31 cellular contexts compared by ENCODE assay signal in genomic region chr12:57381693-57382220, GRCh38. TPM values are rescaled to one million over a fixed set of nuclear protein-coding genes. Genes with fewer than 3 reads are reported as not detected.
A peak's percentile ranks its signal among the peaks of the same experiment; 100 is the strongest.
DNase-seq lines count a peak whose midpoint lies in the region; ATAC-seq, FAIRE-seq and TF ChIP-seq lines count a peak whose summit lies in the region.
"Had no signal": no experiment of that assay in that cellular context is flagged by ENCODE, and none has a peak within 500 bp of the region (broad histone marks: within the 10 kb centered on the region; RNA-seq: fewer than 3 reads in every experiment).

No MANE protein-coding gene starts in this region.

- H3K4me1 ChIP-seq in IMR-90 (ENCODE audit: control insufficient read depth, insufficient read depth, low read length) (peaks cover 4% of the 10 kb centered on the region; the same call in 1 of the 2 replicates), GM12878 (ENCODE audit: control insufficient read depth, insufficient read depth, low read length) (peaks cover 11% of the 10 kb centered on the region), mesenchymal stem cell (ENCODE audit: control insufficient read depth, insufficient read depth, low read depth, low read length) (peaks cover 1% of the 10 kb centered on the region)
- H3K4me1 ChIP-seq: neural progenitor cell, sigmoid colon had no signal

- H3K4me2 ChIP-seq in IMR-90 (ENCODE audit: low read depth, low read length) (no peak overlapping the region), GM12878 (ENCODE audit: control insufficient read depth, insufficient read depth) (no peak overlapping the region), mesenchymal stem cell (ENCODE audit: low read length, poor library complexity, severe bottlenecking) (no peak overlapping the region)
- H3K4me2 ChIP-seq: neural progenitor cell had no signal

- BruUV-seq in IMR-90 (replicated peaks; lab: Mats Ljungman, UMichigan) (no TSS peak), GM12878 (replicated peaks; lab: Mats Ljungman, UMichigan) (no TSS peak)

- H3K4me1 Mint-ChIP-seq in activated CD8-positive, alpha-beta T cell treated with anti-CD3 and anti-CD28 coated beads for 36 hours (ENCODE audit: low read depth) = peaks cover 19% of the 10 kb centered on the region
- no peaks in the 10 kb centered on the region for H3K4me1 Mint-ChIP-seq in activated CD8-positive, alpha-beta T cell treated with anti-CD3 and anti-CD28 coated beads, Interleukin-2, amount 10 ng/mL, durations not matched to agents 7 days and 5 days (ENCODE audit: low read depth)
- H3K4me1 Mint-ChIP-seq: brain had no signal

- H3K79me1 ChIP-seq in IMR-90 (ENCODE audit: low read depth in 1 of 2, low read length in 2 of 2) (peaks cover 9 to 21% of the 10 kb centered on the region in 2 experiments; a peak in 3 of 4 replicates), mesenchymal stem cell (replicated peaks; ENCODE audit: low read length, poor library complexity, severe bottlenecking) (peaks cover 22% of the 10 kb centered on the region)

- H3K79me2 ChIP-seq in GM12878 (ENCODE audit: control insufficient read depth, insufficient read depth, low read length) = no peaks in the 10 kb centered on the region

- dilution Hi-C loops in IMR-90 (cut with HindIII; ENCODE audit: low sequenced_read_pairs, unreplicated experiment) = no loop called here

- peaks cover 14% of the 10 kb centered on the region for H3K36me3 Mint-ChIP-seq in activated CD8-positive, alpha-beta T cell treated with anti-CD3 and anti-CD28 coated beads for 36 hours (ENCODE audit: low read depth)
- H3K36me3 Mint-ChIP-seq in activated CD8-positive, alpha-beta T cell treated with anti-CD3 and anti-CD28 coated beads, Interleukin-2, amount 10 ng/mL, durations not matched to agents 7 days and 5 days (ENCODE audit: low read depth) = peaks cover 21% of the 10 kb centered on the region

- H2AK9ac ChIP-seq in IMR-90 (replicated peaks; ENCODE audit: low read depth, low read length, poor library complexity) = no peak overlapping the region

- H2BK12ac ChIP-seq in mesenchymal stem cell (ENCODE audit: low read length in 2 of 2) = no peak overlapping the region

- peak; percentile 61 for ATAC-seq in activated CD8-positive, alpha-beta T cell treated with anti-CD3 and anti-CD28 coated beads for 36 hours
- ATAC-seq in activated CD8-positive, alpha-beta T cell treated with anti-CD3 and anti-CD28 coated beads, Interleukin-2, amount 10 ng/mL, durations not matched to agents 7 days and 5 days = no peak
- ATAC-seq in IMR-90 (ENCODE audit: low read depth) (peak; percentile 92), GM12878 (peak; percentile 39; the same call in 2 of the 3 replicates), HG03565 (IDR thresholded peaks at IDR 0.05; ENCODE audit: unreplicated experiment) (no peak), left ventricle myocardium superior (no peak)
- ATAC-seq: PC-3 had no signal

- H3K4me3 Mint-ChIP-seq in activated CD8-positive, alpha-beta T cell treated with anti-CD3 and anti-CD28 coated beads for 36 hours = no peak overlapping the region
- H3K4me3 Mint-ChIP-seq in activated CD8-positive, alpha-beta T cell treated with anti-CD3 and anti-CD28 coated beads, Interleukin-2, amount 10 ng/mL, durations not matched to agents 7 days and 5 days = no peak overlapping the region
- H3K4me3 Mint-ChIP-seq: activated T-cell treated with anti-CD3 and anti-CD28 coated beads, Interleukin-2, amount 50 U/mL, for 4 hours; B cell; brain; CD8-positive, alpha-beta memory T cell; endodermal cell; neural progenitor cell had no signal

- no peaks in the 10 kb centered on the region for H3K9me1 ChIP-seq in IMR-90 (ENCODE audit: insufficient read depth, low read length)

- H3K18ac ChIP-seq in IMR-90 (ENCODE audit: low read depth, low read length) (no peak overlapping the region), mesenchymal stem cell (ENCODE audit: low read depth in 1 of 2, low read length in 2 of 2) (no peak overlapping the region)

- H3K23ac ChIP-seq in IMR-90 (ENCODE audit: low read depth, low read length) (no peak overlapping the region), mesenchymal stem cell (ENCODE audit: low read length in 2 of 2) (no peak overlapping the region)

- H2AFZ ChIP-seq in IMR-90 (replicated peaks; ENCODE audit: low read length, poor library complexity) = no peak overlapping the region
- H2AFZ ChIP-seq in GM12878 (ENCODE audit: control insufficient read depth, low read depth, low read length) = no peak overlapping the region
- H2AFZ ChIP-seq in mesenchymal stem cell (ENCODE audit: low read depth, low read length) = no peak overlapping the region
- H2AFZ ChIP-seq: neural progenitor cell had no signal

- peak; percentile 10 for DNase-seq in activated CD8-positive, alpha-beta T cell treated with anti-CD3 and anti-CD28 coated beads for 36 hours
- DNase-seq in activated CD8-positive, alpha-beta T cell treated with anti-CD3 and anti-CD28 coated beads, Interleukin-2, amount 10 ng/mL, durations not matched to agents 7 days and 5 days = no peak
- DNase-seq in IMR-90 (peak; percentile 59), GM12878 (ENCODE audit: low read depth, low spot score) (no peak), mesenchymal stem cell (peak; percentile 63), GM19238 (ENCODE audit: insufficient read length, low spot score) (no peak), left ventricle myocardium superior (no peak)
- DNase-seq: activated CD4-positive, CD25-positive, alpha-beta regulatory T cell treated with anti-CD3 and anti-CD28 coated beads, Interleukin-2, amount 50 U/mL, for 72 hours; activated CD8-positive, alpha-beta memory T cell treated with anti-CD3 and anti-CD28 coated beads for 24 hours; activated T-cell treated with anti-CD3 and anti-CD28 coated beads, Interleukin-2, amount 50 U/mL, for 4 hours; CD8-positive, alpha-beta memory T cell; endodermal cell; esophagus squamous epithelium; GOT3; kidney; NCI-H510A; PC-3; SHP77; sigmoid colon; stomach; SW 1271; tibial artery had no signal

- FAIRE-seq in GM12878 (lab: Jason Lieb, UNC) = no peak
- FAIRE-seq: colon, HTR-8/SVneo, kidney had no signal

- H4K8ac ChIP-seq in IMR-90 (ENCODE audit: low read depth in 2 of 2, low read length in 2 of 2) (peak overlapping the region in 1 of 2 experiments; percentile 40; a peak in 2 of 4 replicates), mesenchymal stem cell (ENCODE audit: low read length) (no peak overlapping the region)

- RAD21 ChIA-PET in GM12878 (lab: Charles Lee; ENCODE audit: unreplicated experiment) = no interaction called here

- H3K9me3 ChIP-seq in IMR-90 (ENCODE audit: control insufficient read depth, insufficient read depth, low read length) (no peaks in the 10 kb centered on the region), GM12878 (replicated peaks; ENCODE audit: control insufficient read depth, insufficient read depth, low read length) (no peaks in the 10 kb centered on the region), mesenchymal stem cell (ENCODE audit: control insufficient read depth, low read length) (no peaks in the 10 kb centered on the region)
- H3K9me3 ChIP-seq: esophagus squamous epithelium, sigmoid colon, stomach, tibial artery had no signal

- no peaks in the 10 kb centered on the region for H3K9me3 Mint-ChIP-seq in activated CD8-positive, alpha-beta T cell treated with anti-CD3 and anti-CD28 coated beads for 36 hours
- H3K9me3 Mint-ChIP-seq in activated CD8-positive, alpha-beta T cell treated with anti-CD3 and anti-CD28 coated beads, Interleukin-2, amount 10 ng/mL, durations not matched to agents 7 days and 5 days (ENCODE audit: insufficient read depth) = no peaks in the 10 kb centered on the region
- H3K9me3 Mint-ChIP-seq: activated T-cell treated with anti-CD3 and anti-CD28 coated beads, Interleukin-2, amount 50 U/mL, for 4 hours; brain; CD8-positive, alpha-beta memory T cell; neural progenitor cell had no signal

- no peak for TF ChIP-seq POLR2A in IMR-90 (IDR thresholded peaks at IDR 0.05; ENCODE audit: low read depth, low read length)
- TF ChIP-seq POLR2A in GM12878 (IDR thresholded peaks at IDR 0.05; ENCODE audit: low read depth, low read length) = no peak

- H3K27me3 ChIP-seq in IMR-90 (ENCODE audit: control insufficient read depth, insufficient read depth, low read length) (no peaks in the 10 kb centered on the region), GM12878 (replicated peaks in 1 of 2; ENCODE audit: control insufficient read depth in 2 of 2, insufficient read depth in 2 of 2, low read length in 1 of 2) (no peaks in the 10 kb centered on the region), mesenchymal stem cell (ENCODE audit: control insufficient read depth in 1 of 2, insufficient read depth in 1 of 2, low read length in 2 of 2) (no peaks in the 10 kb centered on the region)
- H3K27me3 ChIP-seq: esophagus squamous epithelium, neural progenitor cell, sigmoid colon, stomach, tibial artery had no signal

- peak overlapping the region; percentile 42 for H2BK120ac ChIP-seq in IMR-90 (ENCODE audit: low read depth, low read length)
- H2BK120ac ChIP-seq in mesenchymal stem cell (ENCODE audit: low read depth, low read length) = no peak overlapping the region

- H3K27me3 Mint-ChIP-seq in activated CD8-positive, alpha-beta T cell treated with anti-CD3 and anti-CD28 coated beads for 36 hours = no peaks in the 10 kb centered on the region
- no peaks in the 10 kb centered on the region for H3K27me3 Mint-ChIP-seq in activated CD8-positive, alpha-beta T cell treated with anti-CD3 and anti-CD28 coated beads, Interleukin-2, amount 10 ng/mL, durations not matched to agents 7 days and 5 days (ENCODE audit: low read depth)
- H3K27me3 Mint-ChIP-seq: B cell; brain; CD8-positive, alpha-beta memory T cell; progenitor cell of endocrine pancreas had no signal

- CTCF ChIA-PET in activated CD8-positive, alpha-beta T cell treated with anti-CD3 and anti-CD28 coated beads for 36 hours (lab: Charles Lee) = no interaction called here
- CTCF ChIA-PET in activated CD8-positive, alpha-beta T cell treated with anti-CD3 and anti-CD28 coated beads, Interleukin-2, amount 10 ng/mL, durations not matched to agents 7 days and 5 days (lab: Charles Lee) = no interaction called here
- CTCF ChIA-PET in IMR-90 (lab: Yijun Ruan, JAX) (no interaction called here), GM12878 (lab: Yijun Ruan, JAX) (interaction anchor here (0.6 to 0.7 kb wide), 2 partner anchors 19 to 29 kb away, joined by 3 read pairs; no protein-coding TSS in a partner anchor)

- H3K27ac Mint-ChIP-seq in activated CD8-positive, alpha-beta T cell treated with anti-CD3 and anti-CD28 coated beads for 36 hours = peak overlapping the region; percentile 42
- no peak overlapping the region for H3K27ac Mint-ChIP-seq in activated CD8-positive, alpha-beta T cell treated with anti-CD3 and anti-CD28 coated beads, Interleukin-2, amount 10 ng/mL, durations not matched to agents 7 days and 5 days
- H3K27ac Mint-ChIP-seq: B cell, endodermal cell, neural progenitor cell, progenitor cell of endocrine pancreas had no signal

- TF ChIP-seq CTCF in activated CD8-positive, alpha-beta T cell treated with anti-CD3 and anti-CD28 coated beads for 36 hours (IDR thresholded peaks at IDR 0.05) = no peak
- no peak for TF ChIP-seq CTCF in IMR-90 (conservative IDR thresholded peaks at IDR 0.05; ENCODE audit: low read depth, low read length)
- no peak for TF ChIP-seq CTCF in GM12878 (IDR thresholded peaks at IDR 0.05 in 2 of 3, conservative IDR thresholded peaks at IDR 0.05 in 1 of 3; ENCODE audit: control insufficient read depth in 2 of 3, extremely low read depth in 1 of 3, insufficient read depth in 1 of 3, low read depth in 3 of 3, low read length in 3 of 3)

- H2BK15ac ChIP-seq in IMR-90 (ENCODE audit: low read depth, low read length) (peak overlapping the region; percentile 48; the same call in 1 of the 3 replicates), mesenchymal stem cell (ENCODE audit: low read depth, poor library complexity, severe bottlenecking) (no peak overlapping the region)

- POLR2A ChIA-PET in activated CD8-positive, alpha-beta T cell treated with anti-CD3 and anti-CD28 coated beads for 36 hours (lab: Charles Lee) = interaction anchor here (1.2 kb wide), 1 partner anchor 19 kb away, joined by 3 read pairs; no protein-coding TSS in a partner anchor
- POLR2A ChIA-PET in activated CD8-positive, alpha-beta T cell treated with anti-CD3 and anti-CD28 coated beads, Interleukin-2, amount 10 ng/mL, durations not matched to agents 7 days and 5 days (lab: Charles Lee) = no interaction called here
- POLR2A ChIA-PET in IMR-90 (lab: Charles Lee; ENCODE audit: unreplicated experiment) = no interaction called here
- POLR2A ChIA-PET in GM12878 (lab: Charles Lee) = no interaction called here

- SMC1A ChIA-PET in GM12878 (lab: Charles Lee; ENCODE audit: uncharacterized antibody, unreplicated experiment) = interaction anchor here (0.6 kb wide), 2 partner anchors 47 to 67 kb away, joined by 3 to 4 read pairs; no protein-coding TSS in a partner anchor

- no peaks in the 10 kb centered on the region for H4K20me1 ChIP-seq in IMR-90 (ENCODE audit: insufficient read depth, low read length)
- no peaks in the 10 kb centered on the region for H4K20me1 ChIP-seq in GM12878 (ENCODE audit: control insufficient read depth, insufficient read depth)

- H3K27ac ChIP-seq in IMR-90 (ENCODE audit: insufficient read depth, low read length) (no peak overlapping the region), GM12878 (ENCODE audit: control insufficient read depth, insufficient read depth) (no peak overlapping the region), mesenchymal stem cell (ENCODE audit: low read length, poor library complexity, severe bottlenecking) (no peak overlapping the region)
- H3K27ac ChIP-seq: esophagus squamous epithelium, neural progenitor cell, sigmoid colon, stomach, tibial artery had no signal

- no CpG with 5 or more reads among the region's 2 CpGs for WGBS in IMR-90 (ENCODE audit: extremely low coverage in 2 of 2, insufficient read length in 1 of 2), 2 experiments
- 54% methylated on average over 2 of the region's 2 CpGs for WGBS in GM12878 (ENCODE audit: insufficient coverage, insufficient replicate concordance, low lambda C conversion rate, missing lambda C conversion rate)
- 63% methylated on average over 1 of the region's 2 CpGs for WGBS in mesenchymal stem cell

- H2BK5ac ChIP-seq in IMR-90 (ENCODE audit: low read depth, low read length, poor library complexity, severe bottlenecking) (no peak overlapping the region), mesenchymal stem cell (ENCODE audit: low read depth, low read length, poor library complexity, severe bottlenecking) (no peak overlapping the region)

- H4K91ac ChIP-seq in IMR-90 (ENCODE audit: insufficient read depth, low read depth, low read length) (no peak overlapping the region), mesenchymal stem cell (ENCODE audit: low read length) (no peak overlapping the region)

- peak overlapping the region; percentile 40 for H3K4ac ChIP-seq in IMR-90 (ENCODE audit: low read depth, low read length)
- H3K4ac ChIP-seq in mesenchymal stem cell (ENCODE audit: low read depth in 1 of 2, low read length in 2 of 2) = no peak overlapping the region

- no peak overlapping the region for H4K5ac ChIP-seq in IMR-90 (ENCODE audit: low read depth, low read length)

- H3K56ac ChIP-seq in IMR-90 (ENCODE audit: extremely low read depth, insufficient read depth, low read length) = no peak overlapping the region

- in situ Hi-C loops in IMR-90 (cut with MboI; ENCODE audit: low sequenced_read_pairs) = no loop called here
- in situ Hi-C loops in GM12878 (cut with MboI) = no loop called here

- 0 out of 2 replicates have a peak overlapping the region, but pooled peaks have one; percentile 4 for H2AK5ac ChIP-seq in IMR-90 (ENCODE audit: low read depth, low read length)
- H2AK5ac ChIP-seq in mesenchymal stem cell (ENCODE audit: low read length, severe bottlenecking) = no peak overlapping the region

- H3K14ac ChIP-seq in IMR-90 (replicated peaks; ENCODE audit: low read depth, low read length) (peak overlapping the region; percentile 83), mesenchymal stem cell (ENCODE audit: low read length in 2 of 2) (no peak overlapping the region)

- H3K9ac ChIP-seq in IMR-90 (ENCODE audit: low read depth, low read length) (no peak overlapping the region), GM12878 (ENCODE audit: control insufficient read depth, insufficient read depth, low read length) (no peak overlapping the region), mesenchymal stem cell (ENCODE audit: low read length) (no peak overlapping the region)
- H3K9ac ChIP-seq: neural progenitor cell had no signal

- no peak for TF ChIP-seq EP300 in GM12878 (IDR thresholded peaks at IDR 0.05; ENCODE audit: borderline replicate concordance in 1 of 2, control insufficient read depth in 1 of 2, low read depth in 2 of 2, low read length in 2 of 2)

- H3K36me3 ChIP-seq in IMR-90 (ENCODE audit: control insufficient read depth, insufficient read depth, low read length) (peaks cover 4% of the 10 kb centered on the region), GM12878 (ENCODE audit: control insufficient read depth in 2 of 2, insufficient read depth in 2 of 2, low read length in 1 of 2) (no peaks in the 10 kb centered on the region; a peak in 1 of 4 replicates), mesenchymal stem cell (ENCODE audit: control insufficient read depth in 1 of 2, insufficient read depth in 2 of 2, low read depth in 1 of 2, low read length in 2 of 2) (peaks cover 8 to 10% of the 10 kb centered on the region in 2 experiments)
- H3K36me3 ChIP-seq: neural progenitor cell had no signal

- no peak overlapping the region for H3K4me3 ChIP-seq in IMR-90 (ENCODE audit: insufficient read depth, low read depth, low read length)
- no peak overlapping the region for H3K4me3 ChIP-seq in GM12878
- no peak overlapping the region for H3K4me3 ChIP-seq in mesenchymal stem cell (ENCODE audit: insufficient read depth in 1 of 2, low read depth in 1 of 2, low read length in 2 of 2)
- H3K4me3 ChIP-seq: esophagus squamous epithelium, lung, neural progenitor cell, sigmoid colon, stomach, tibial artery had no signal

- TF ChIP-seq RAD21 in IMR-90 (IDR thresholded peaks at IDR 0.05; ENCODE audit: low read length) = no peak
- TF ChIP-seq RAD21 in GM12878 (IDR thresholded peaks at IDR 0.05; ENCODE audit: insufficient read depth, low read depth, low read length) = no peak

- no peak overlapping the region for H2BK20ac ChIP-seq in IMR-90 (ENCODE audit: low read depth, low read length)

- intact Hi-C loops in activated CD8-positive, alpha-beta T cell treated with anti-CD3 and anti-CD28 coated beads for 36 hours (cut with micrococcal nuclease) = no loop called here
- intact Hi-C loops in IMR-90 (cut with micrococcal nuclease) (no loop called here), GM12878 (cut with micrococcal nuclease; ENCODE audit: unreplicated experiment) (no loop called here), left ventricle myocardium superior (cut with micrococcal nuclease) (no loop called here)

RNA-seq across cellular contexts. Expression of gene R3HDM2, which starts 49.1 kb away (rescaled TPM):
- 10 to 100 TPM; 33.2 to 44.0 TPM for total RNA-seq in activated CD8-positive, alpha-beta T cell treated with anti-CD3 and anti-CD28 coated beads for 36 hours
- total RNA-seq in activated CD8-positive, alpha-beta T cell treated with anti-CD3 and anti-CD28 coated beads, Interleukin-2, amount 10 ng/mL, durations not matched to agents 7 days and 5 days = 10 to 100 TPM; 59.0 to 61.7 TPM
- total RNA-seq in IMR-90 (2012; rRNA removed) = 6.1 and 7.5 TPM in 2 replicates
- 28.4 and 30.2 TPM in 2 replicates for polyA plus RNA-seq in IMR-90 (2012; rRNA removed)
- polyA plus RNA-seq in IMR-90 (2012; cell fraction: cytosol; rRNA removed) = 13.8 and 33.3 TPM in 2 replicates
- 50.6 and 88.4 TPM in 2 replicates for polyA plus RNA-seq in IMR-90 (2012; cell fraction: nucleus; rRNA removed; ENCODE audit: low replicate concordance)
- total RNA-seq in GM12878 (2013; cell fraction: nucleolus; rRNA removed) = 40.4 and 55.4 TPM in 2 replicates
- 11.7 TPM in 2 replicates for total RNA-seq in GM12878 (2014; rRNA removed)
- total RNA-seq in GM12878 (2014; rRNA removed; fragmentation: Illumina TruSeq; extraction: Trizol) = 10.8 and 12.0 TPM in 2 replicates
- 24.9 and 26.1 TPM in 2 replicates for total RNA-seq in GM12878 (2021)
- polyA plus RNA-seq in GM12878 (2011; ENCODE audit: low read depth) = 12.4 TPM
- 12.4 and 13.9 TPM in 2 replicates for polyA plus RNA-seq in GM12878 (2011; rRNA removed)
- polyA plus RNA-seq in GM12878 (2011; cell fraction: cytosol; rRNA removed) = 11.7 and 12.3 TPM in 2 replicates
- polyA plus RNA-seq in GM12878 (2011; cell fraction: nucleus; rRNA removed) = 40.0 and 41.3 TPM in 2 replicates
- 17.9 and 18.6 TPM in 2 replicates for polyA plus RNA-seq in GM12878 (2012)
- polyA plus RNA-seq in GM12878 (2014; fragmentation: Illumina TruSeq; extraction: Trizol) = 17.2 and 23.0 TPM in 2 replicates
- polyA plus RNA-seq in GM12878 (2014; fragmentation: Nextera tagmentation; extraction: Ambion mirVana) = 1 to 10 TPM; 4.6 to 6.2 TPM
- polyA plus RNA-seq in GM12878 (2014; rRNA removed) = 13.9 and 15.3 TPM in 2 replicates
- 1 to 10 TPM; 7.8 to 8.9 TPM for polyA plus RNA-seq in GM12878 (2016; fragmentation: Nextera tagmentation; extraction: Ambion mirVana)
- polyA minus RNA-seq in GM12878 (2011; rRNA and poly(A)+ RNA removed) = 10.0 and 12.7 TPM in 2 replicates
- polyA minus RNA-seq in GM12878 (2011; cell fraction: cytosol; rRNA and poly(A)+ RNA removed) = 3.9 and 7.0 TPM in 2 replicates
- polyA minus RNA-seq in GM12878 (2011; cell fraction: nucleus; rRNA and poly(A)+ RNA removed) = 9.7 and 17.4 TPM in 2 replicates
- polyA plus RNA-seq in mesenchymal stem cell (2013, experiment 1 of 2) = 22.2 TPM
- polyA plus RNA-seq in mesenchymal stem cell (2013, experiment 2 of 2) = 21.6 TPM
- 54.4 TPM for total RNA-seq in left ventricle myocardium superior

RNA-seq across cellular contexts. Expression of gene INHBC, which starts 52.8 kb away (rescaled TPM):
- total RNA-seq in activated CD8-positive, alpha-beta T cell treated with anti-CD3 and anti-CD28 coated beads for 36 hours = under 1 TPM in 1 of 2 experiments, not detected in 1; 0.16 TPM
- total RNA-seq in activated CD8-positive, alpha-beta T cell treated with anti-CD3 and anti-CD28 coated beads, Interleukin-2, amount 10 ng/mL, durations not matched to agents 7 days and 5 days = not detected
- total RNA-seq in IMR-90 (2012; rRNA removed) = not detected in 2 replicates
- polyA plus RNA-seq in IMR-90 (2012; rRNA removed) = 0.06 and 0.09 TPM in 2 replicates
- 0.02 and 0.03 TPM in 2 replicates for polyA plus RNA-seq in IMR-90 (2012; cell fraction: cytosol; rRNA removed)
- polyA plus RNA-seq in IMR-90 (2012; cell fraction: nucleus; rRNA removed; ENCODE audit: low replicate concordance) = 0.08 and 0.10 TPM in 2 replicates
- total RNA-seq in GM12878 (2013; cell fraction: nucleolus; rRNA removed) = 0.39 TPM in 1 of 2 replicates, not detected in the other
- total RNA-seq in GM12878 (2014; rRNA removed) = not detected in 2 replicates
- not detected in 2 replicates for total RNA-seq in GM12878 (2014; rRNA removed; fragmentation: Illumina TruSeq; extraction: Trizol)
- 0.13 and 0.16 TPM in 2 replicates for total RNA-seq in GM12878 (2021)
- 0.12 TPM for polyA plus RNA-seq in GM12878 (2011; ENCODE audit: low read depth)
- polyA plus RNA-seq in GM12878 (2011; rRNA removed) = 0.10 TPM in 2 replicates
- 0.13 and 0.24 TPM in 2 replicates for polyA plus RNA-seq in GM12878 (2011; cell fraction: cytosol; rRNA removed)
- 0.16 TPM in 2 replicates for polyA plus RNA-seq in GM12878 (2011; cell fraction: nucleus; rRNA removed)
- polyA plus RNA-seq in GM12878 (2012) = 0.12 and 0.17 TPM in 2 replicates
- polyA plus RNA-seq in GM12878 (2014; fragmentation: Illumina TruSeq; extraction: Trizol) = 0.14 and 0.22 TPM in 2 replicates
- polyA plus RNA-seq in GM12878 (2014; fragmentation: Nextera tagmentation; extraction: Ambion mirVana) = under 1 TPM in 1 of 2 experiments, not detected in 1; 0.04 TPM
- 0.14 and 0.22 TPM in 2 replicates for polyA plus RNA-seq in GM12878 (2014; rRNA removed)
- polyA plus RNA-seq in GM12878 (2016; fragmentation: Nextera tagmentation; extraction: Ambion mirVana) = not detected
- polyA minus RNA-seq in GM12878 (2011; rRNA and poly(A)+ RNA removed) = 0.22 TPM in 1 of 2 replicates, not detected in the other
- polyA minus RNA-seq in GM12878 (2011; cell fraction: cytosol; rRNA and poly(A)+ RNA removed) = not detected in 2 replicates
- polyA minus RNA-seq in GM12878 (2011; cell fraction: nucleus; rRNA and poly(A)+ RNA removed) = 0.24 and 0.57 TPM in 2 replicates
- polyA plus RNA-seq in mesenchymal stem cell (2013, experiment 1 of 2) = 0.04 TPM
- not detected for polyA plus RNA-seq in mesenchymal stem cell (2013, experiment 2 of 2)
- not detected for total RNA-seq in left ventricle myocardium superior
- total RNA-seq: A172, endodermal cell, esophagus squamous epithelium, kidney, lung, PC-3, progenitor cell of endocrine pancreas, sigmoid colon had no signal
- polyA plus RNA-seq: CD8-positive, alpha-beta memory T cell; sigmoid colon; stomach had no signal

Comparison
In these comparisons a context has a peak if more than half of its experiments do, and no peak if none do; other contexts are left out.
1. ATAC-seq: peak in activated CD8-positive, alpha-beta T cell treated with anti-CD3 and anti-CD28 coated beads for 36 hours (single experiment), IMR-90 (single experiment) and GM12878 (single experiment); none in activated CD8-positive, alpha-beta T cell treated with anti-CD3 and anti-CD28 coated beads, Interleukin-2, amount 10 ng/mL, durations not matched to agents 7 days and 5 days (single experiment), HG03565 (single experiment) and left ventricle myocardium superior (single experiment).
2. DNase-seq: peak in activated CD8-positive, alpha-beta T cell treated with anti-CD3 and anti-CD28 coated beads for 36 hours (single experiment), IMR-90 (single experiment) and mesenchymal stem cell (single experiment); none in activated CD8-positive, alpha-beta T cell treated with anti-CD3 and anti-CD28 coated beads, Interleukin-2, amount 10 ng/mL, durations not matched to agents 7 days and 5 days (single experiment), GM12878 (single experiment), GM19238 (single experiment) and left ventricle myocardium superior (single experiment).